Comparison of ENCODE assay signal across 16 cellular contexts in genomic region chr13:112766336-112766735, GRCh38.
"Had no signal": no experiment of that assay in that cellular context is flagged by ENCODE, and none has a peak within 500 bp of the region (broad histone marks: within the 10 kb centered on the region; RNA-seq: fewer than 3 reads in every experiment).

No MANE protein-coding gene starts in this region.

- H3K9me3 Mint-ChIP-seq: central memory CD8-positive, alpha-beta T cell; naive B cell had no signal

- H3K4me3 Mint-ChIP-seq: central memory CD8-positive, alpha-beta T cell; T-helper 17 cell had no signal

- H3K4me3 ChIP-seq: body of pancreas, spleen had no signal

- H3K27ac ChIP-seq: body of pancreas, spleen had no signal

- H3K9me3 ChIP-seq: body of pancreas, SK-N-SH, spleen had no signal

- H3K27me3 ChIP-seq: body of pancreas, spleen had no signal

- ATAC-seq: body of pancreas, sciatic nerve, T-helper 17 cell had no signal

- H3K27me3 Mint-ChIP-seq: central memory CD8-positive, alpha-beta T cell; naive B cell; T-helper 17 cell had no signal

- DNase-seq: activated CD4-positive, alpha-beta T cell treated with anti-CD3 and anti-CD28 coated beads, Interleukin-2, amount 50 U/mL, for 4 hours; activated naive CD4-positive, alpha-beta T cell treated with anti-CD3 and anti-CD28 coated beads, Interleukin-2, amount 50 U/mL, for 16 hours; amniotic stem cell; body of pancreas; erythroblast; hippocampal formation; naive B cell; occipital lobe; SK-N-SH; spleen; stimulated activated CD4-positive, alpha-beta T cell treated with anti-CD3 and anti-CD28 coated beads, Interleukin-1b, Interleukin-23, amount 100 ng/mL, for 48 hours; stimulated activated naive CD4-positive, alpha-beta T cell treated with Interleukin-2 at 50 U/mL for 16 hours; T-helper 17 cell; trophoblast cell had no signal

- H3K27ac Mint-ChIP-seq: T-helper 17 cell had no signal

- H3K36me3 Mint-ChIP-seq: naive B cell had no signal
